Comparison of ENCODE assay signal across 8 cellular contexts in the genomic region with DNA sequence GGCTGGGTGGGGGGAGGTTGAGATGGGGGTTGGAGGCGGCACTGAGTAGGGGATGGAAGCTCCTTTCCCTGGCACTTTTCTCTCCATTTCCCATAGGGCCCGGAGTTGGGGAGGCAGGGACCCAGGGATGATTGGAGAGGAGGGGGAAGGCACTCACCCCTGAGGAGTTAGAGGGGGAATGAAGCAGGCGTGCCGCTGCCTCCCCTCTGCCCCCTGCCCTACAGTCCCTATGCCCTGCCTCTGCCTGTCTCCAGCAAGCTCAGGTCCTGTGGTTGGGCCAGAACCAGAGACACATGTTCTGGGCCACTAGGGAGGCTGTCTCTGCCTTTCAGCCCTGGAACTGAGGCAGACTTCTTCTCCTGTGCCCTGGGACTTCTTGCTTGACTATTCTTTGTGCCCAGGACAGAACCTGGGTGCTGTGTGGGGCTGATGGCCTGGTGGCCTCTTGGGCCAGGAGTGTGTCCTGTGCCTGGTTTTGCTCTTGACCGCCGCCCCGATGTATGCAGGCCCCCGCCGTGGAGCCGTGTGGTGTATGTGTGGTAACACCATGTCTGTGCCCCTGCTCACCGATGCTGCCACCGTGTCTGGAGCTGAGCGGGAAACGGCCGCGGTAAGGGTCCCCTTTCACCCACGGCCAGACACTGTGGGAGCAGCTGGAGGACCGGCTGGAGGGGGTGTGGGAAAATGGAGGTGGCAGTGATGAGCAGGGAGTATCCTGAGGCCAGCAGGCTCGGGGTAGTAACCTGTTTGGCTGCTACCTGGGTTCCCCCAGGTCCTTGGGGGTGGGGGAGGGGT. TPM values are rescaled to one million over a fixed set of nuclear protein-coding genes. Genes with fewer than 3 reads are reported as not detected.
DNase-seq lines count a peak whose midpoint lies in the region; ATAC-seq lines count a peak whose summit lies in the region.

No MANE protein-coding gene starts in this region.

- CTCF ChIA-PET in activated CD4-positive, alpha-beta T cell treated with anti-CD3 and anti-CD28 coated beads for 36 hours (lab: Charles Lee), result interaction anchor here (0.7 to 2.9 kb wide), 5 partner anchors 13 to 366 kb away, joined by 3 to 10 read pairs (median 3); no protein-coding TSS in a partner anchor

- POLR2A ChIA-PET in activated CD4-positive, alpha-beta T cell treated with anti-CD3 and anti-CD28 coated beads for 36 hours (lab: Charles Lee), result interaction anchor here (1.4 to 1.7 kb wide), 2 partner anchors 8 to 14 kb away, joined by 4 read pairs; partner anchors contain the start of genes GALE and PITHD1

- H3K27me3 Mint-ChIP-seq in activated CD4-positive, alpha-beta T cell treated with anti-CD3 and anti-CD28 coated beads for 36 hours, result no peaks in the 10 kb centered on the region
- H3K27me3 Mint-ChIP-seq in activated T-helper 2 cell treated with anti-CD3 and anti-CD28 coated beads, Interferon-gamma antibody, Interleukin-2, Interleukin-4, amounts not matched to agents 10 μg/mL and 5 μg/mL and 100 μg/mL, durations not matched to agents 14 hours and 24 hours and 36 hours (ENCODE audit: low read depth), result no peaks in the 10 kb centered on the region
- H3K27me3 Mint-ChIP-seq in stimulated activated naive CD8-positive, alpha-beta T cell treated with anti-CD3 and anti-CD28 coated beads, Interleukin-15, amount 100 ng/mL, for 72 hours, result no peaks in the 10 kb centered on the region

- no peaks in the 10 kb centered on the region for H3K9me3 ChIP-seq in iPS-18a (ENCODE audit: control insufficient read depth, low read depth, low read length)

- no peaks in the 10 kb centered on the region for H3K27me3 ChIP-seq in iPS-18a (ENCODE audit: control insufficient read depth, insufficient read depth, low read length)

- peaks cover 3% of the 10 kb centered on the region for H3K4me1 ChIP-seq in iPS-18a (ENCODE audit: control insufficient read depth, low read depth, low read length)

- H3K27ac ChIP-seq in iPS-18a (ENCODE audit: low read length), result no peak overlapping the region

- ATAC-seq in activated CD4-positive, alpha-beta T cell treated with anti-CD3 and anti-CD28 coated beads for 36 hours, result no peak
- ATAC-seq in stimulated activated naive CD8-positive, alpha-beta T cell treated with anti-CD3 and anti-CD28 coated beads, Interleukin-15, amount 100 ng/mL, for 72 hours, result no peak
- ATAC-seq in HG02840 (IDR thresholded peaks at IDR 0.05; ENCODE audit: low FRiP score, unreplicated experiment) (no peak), HG03159 (IDR thresholded peaks at IDR 0.05; ENCODE audit: unreplicated experiment) (no peak)

- peak overlapping the region; percentile 80 for H3K4me3 ChIP-seq in iPS-18a (ENCODE audit: low read length)

- H3K27ac Mint-ChIP-seq in activated CD4-positive, alpha-beta T cell treated with anti-CD3 and anti-CD28 coated beads for 36 hours, result peak overlapping the region; percentile 79
- H3K27ac Mint-ChIP-seq in activated T-helper 2 cell treated with anti-CD3 and anti-CD28 coated beads, Interferon-gamma antibody, Interleukin-2, Interleukin-4, amounts not matched to agents 10 μg/mL and 5 μg/mL and 100 μg/mL, durations not matched to agents 14 hours and 24 hours and 36 hours, result no peak overlapping the region
- H3K27ac Mint-ChIP-seq in stimulated activated naive CD8-positive, alpha-beta T cell treated with anti-CD3 and anti-CD28 coated beads, Interleukin-15, amount 100 ng/mL, for 72 hours, result peak overlapping the region in 1 of 2 donors; percentile 19

- H3K4me3 Mint-ChIP-seq in activated CD4-positive, alpha-beta T cell treated with anti-CD3 and anti-CD28 coated beads for 36 hours, result peak overlapping the region; percentile 86
- H3K4me3 Mint-ChIP-seq in activated T-helper 2 cell treated with anti-CD3 and anti-CD28 coated beads, Interferon-gamma antibody, Interleukin-2, Interleukin-4, amounts not matched to agents 10 μg/mL and 5 μg/mL and 100 μg/mL, durations not matched to agents 14 hours and 24 hours and 36 hours (ENCODE audit: low read depth), result peak overlapping the region; percentile 98
- H3K4me3 Mint-ChIP-seq in stimulated activated naive CD8-positive, alpha-beta T cell treated with anti-CD3 and anti-CD28 coated beads, Interleukin-15, amount 100 ng/mL, for 72 hours, result peak overlapping the region; percentile 86 to 94

- H3K36me3 ChIP-seq in iPS-18a (ENCODE audit: control insufficient read depth, low read depth, low read length), result peaks cover 27% of the 10 kb centered on the region

- intact Hi-C loops in activated CD4-positive, alpha-beta T cell treated with anti-CD3 and anti-CD28 coated beads for 36 hours (cut with DNase I, micrococcal nuclease), result no loop called here
- intact Hi-C loops in activated T-helper 2 cell treated with anti-CD3 and anti-CD28 coated beads, Interferon-gamma antibody, Interleukin-2, Interleukin-4, amounts not matched to agents 10 μg/mL and 5 μg/mL and 100 μg/mL, durations not matched to agents 14 hours and 24 hours and 36 hours (cut with micrococcal nuclease), result loop anchor here (5.0 kb wide), 1 partner anchor 45 kb away; no protein-coding TSS in a partner anchor

- DNase-seq in activated CD4-positive, alpha-beta T cell treated with anti-CD3 and anti-CD28 coated beads for 36 hours, result no peak
- no peak for DNase-seq in activated CD4-positive, alpha-beta T cell treated with anti-CD3 and anti-CD28 coated beads for 1 hour
- DNase-seq in activated T-helper 2 cell treated with anti-CD3 and anti-CD28 coated beads, Interferon-gamma antibody, Interleukin-2, Interleukin-4, amounts not matched to agents 10 μg/mL and 5 μg/mL and 100 μg/mL, durations not matched to agents 14 hours and 24 hours and 36 hours (ENCODE audit: low spot score), result no peak
- no peak for DNase-seq in stimulated activated naive CD8-positive, alpha-beta T cell treated with anti-CD3 and anti-CD28 coated beads, Interleukin-15, amount 100 ng/mL, for 72 hours
- no peak for DNase-seq in C1 segment of cervical spinal cord (lab: John Stamatoyannopoulos, UW)

- H3K9me3 Mint-ChIP-seq in activated CD4-positive, alpha-beta T cell treated with anti-CD3 and anti-CD28 coated beads for 36 hours (ENCODE audit: low read depth), result no peaks in the 10 kb centered on the region
- no peaks in the 10 kb centered on the region for H3K9me3 Mint-ChIP-seq in activated T-helper 2 cell treated with anti-CD3 and anti-CD28 coated beads, Interferon-gamma antibody, Interleukin-2, Interleukin-4, amounts not matched to agents 10 μg/mL and 5 μg/mL and 100 μg/mL, durations not matched to agents 14 hours and 24 hours and 36 hours
- H3K9me3 Mint-ChIP-seq in stimulated activated naive CD8-positive, alpha-beta T cell treated with anti-CD3 and anti-CD28 coated beads, Interleukin-15, amount 100 ng/mL, for 72 hours, result no peaks in the 10 kb centered on the region

- peaks cover 13% of the 10 kb centered on the region for H3K4me1 Mint-ChIP-seq in activated CD4-positive, alpha-beta T cell treated with anti-CD3 and anti-CD28 coated beads for 36 hours
- peaks cover 17% of the 10 kb centered on the region for H3K4me1 Mint-ChIP-seq in activated T-helper 2 cell treated with anti-CD3 and anti-CD28 coated beads, Interferon-gamma antibody, Interleukin-2, Interleukin-4, amounts not matched to agents 10 μg/mL and 5 μg/mL and 100 μg/mL, durations not matched to agents 14 hours and 24 hours and 36 hours (ENCODE audit: low read depth)
- peaks cover 52% of the 10 kb centered on the region for H3K4me1 Mint-ChIP-seq in stimulated activated naive CD8-positive, alpha-beta T cell treated with anti-CD3 and anti-CD28 coated beads, Interleukin-15, amount 100 ng/mL, for 72 hours

- H3K9ac ChIP-seq in iPS-18a (ENCODE audit: low read length), result peak overlapping the region; percentile 60

- H3K36me3 Mint-ChIP-seq in activated CD4-positive, alpha-beta T cell treated with anti-CD3 and anti-CD28 coated beads for 36 hours (ENCODE audit: low read depth), result peaks cover 17% of the 10 kb centered on the region
- peaks cover 51% of the 10 kb centered on the region for H3K36me3 Mint-ChIP-seq in activated T-helper 2 cell treated with anti-CD3 and anti-CD28 coated beads, Interferon-gamma antibody, Interleukin-2, Interleukin-4, amounts not matched to agents 10 μg/mL and 5 μg/mL and 100 μg/mL, durations not matched to agents 14 hours and 24 hours and 36 hours (ENCODE audit: low read depth)

RNA-seq across cellular contexts. Expression of gene LYPLA2, which starts 1.4 kb away (rescaled TPM):
- total RNA-seq in activated CD4-positive, alpha-beta T cell treated with anti-CD3 and anti-CD28 coated beads for 36 hours, result 10 to 100 TPM; 55.0 to 64.8 TPM
- total RNA-seq in activated T-helper 2 cell treated with anti-CD3 and anti-CD28 coated beads, Interferon-gamma antibody, Interleukin-2, Interleukin-4, amounts not matched to agents 10 μg/mL and 5 μg/mL and 100 μg/mL, durations not matched to agents 14 hours and 24 hours and 36 hours, result 86.4 and 88.4 TPM in 2 replicates

RNA-seq across cellular contexts. Expression of gene GALE, which starts 8.2 kb away (rescaled TPM):
- 10 to 100 TPM; 27.4 to 35.6 TPM for total RNA-seq in activated CD4-positive, alpha-beta T cell treated with anti-CD3 and anti-CD28 coated beads for 36 hours
- total RNA-seq in activated T-helper 2 cell treated with anti-CD3 and anti-CD28 coated beads, Interferon-gamma antibody, Interleukin-2, Interleukin-4, amounts not matched to agents 10 μg/mL and 5 μg/mL and 100 μg/mL, durations not matched to agents 14 hours and 24 hours and 36 hours, result 57.8 and 62.1 TPM in 2 replicates

RNA-seq across cellular contexts. Expression of gene PITHD1, which starts 14.1 kb away (rescaled TPM):
- 10 to 100 TPM; 53.1 to 64.1 TPM for total RNA-seq in activated CD4-positive, alpha-beta T cell treated with anti-CD3 and anti-CD28 coated beads for 36 hours
- 71.4 and 72.7 TPM in 2 replicates for total RNA-seq in activated T-helper 2 cell treated with anti-CD3 and anti-CD28 coated beads, Interferon-gamma antibody, Interleukin-2, Interleukin-4, amounts not matched to agents 10 μg/mL and 5 μg/mL and 100 μg/mL, durations not matched to agents 14 hours and 24 hours and 36 hours

RNA-seq across cellular contexts. Expression of gene HMGCL, which starts 32.9 kb away (rescaled TPM):
- total RNA-seq in activated CD4-positive, alpha-beta T cell treated with anti-CD3 and anti-CD28 coated beads for 36 hours, result 10 to 100 TPM; 31.9 to 46.0 TPM
- 22.8 and 25.9 TPM in 2 replicates for total RNA-seq in activated T-helper 2 cell treated with anti-CD3 and anti-CD28 coated beads, Interferon-gamma antibody, Interleukin-2, Interleukin-4, amounts not matched to agents 10 μg/mL and 5 μg/mL and 100 μg/mL, durations not matched to agents 14 hours and 24 hours and 36 hours

RNA-seq across cellular contexts. Expression of gene ELOA, which starts 49.1 kb away (rescaled TPM):
- total RNA-seq in activated CD4-positive, alpha-beta T cell treated with anti-CD3 and anti-CD28 coated beads for 36 hours, result 10 to 100 TPM; 34.5 to 38.6 TPM
- 42.0 and 45.5 TPM in 2 replicates for total RNA-seq in activated T-helper 2 cell treated with anti-CD3 and anti-CD28 coated beads, Interferon-gamma antibody, Interleukin-2, Interleukin-4, amounts not matched to agents 10 μg/mL and 5 μg/mL and 100 μg/mL, durations not matched to agents 14 hours and 24 hours and 36 hours
